Comparison of ENCODE assay signal across 1 cellular context in genomic region chr3:188106898-188107684, GRCh38.
TF ChIP-seq lines count a peak whose summit lies in the region.

No MANE protein-coding gene starts in this region.

TF ChIP-seq in IMR-90, 13 proteins besides CTCF, POLR2A, EP300 and RAD21 (continued from another document):
- TF ChIP-seq USF2 (IDR thresholded peaks at IDR 0.05; ENCODE audit: low read depth, low read length) (no peak), RFX5 (IDR thresholded peaks at IDR 0.05; ENCODE audit: low read depth, low read length) (no peak), ELK1 (IDR thresholded peaks at IDR 0.05; ENCODE audit: borderline replicate concordance, low read depth, low read length) (no peak), SMC3 (IDR thresholded peaks at IDR 0.05; ENCODE audit: low read depth, low read length) (no peak), CEBPB (IDR thresholded peaks at IDR 0.05; ENCODE audit: low read depth, low read length) (no peak), NFE2L2 (IDR thresholded peaks at IDR 0.05; ENCODE audit: low read depth, low read length) (no peak), MAFK (IDR thresholded peaks at IDR 0.05; ENCODE audit: low read depth, low read length) (no peak), MXI1 (IDR thresholded peaks at IDR 0.05; ENCODE audit: borderline replicate concordance, low read depth, low read length) (no peak)
